ENCODE assay signal across 9 cellular contexts in genomic region chr17:61452301-61453290, GRCh38. TPM values are rescaled to one million over a fixed set of nuclear protein-coding genes. Genes with fewer than 3 reads are reported as not detected.
DNase-seq lines count a peak whose midpoint lies in the region; ATAC-seq and TF ChIP-seq lines count a peak whose summit lies in the region.
"Had no signal": no experiment of that assay in that cellular context is flagged by ENCODE, and none has a peak within 500 bp of the region (broad histone marks: within the 10 kb centered on the region; RNA-seq: fewer than 3 reads in every experiment).

Gene TBX4 (plus strand): TSS chr17:61452422. CDS start chr17:61456491, 4,069 bp downstream.

- CTCF ChIA-PET in CD4-positive, alpha-beta T cell (lab: Charles Lee), result no interaction called here

- peaks cover 27% of the 10 kb centered on the region for H3K4me1 ChIP-seq in NT2/D1 (ENCODE audit: insufficient read depth, insufficient read length)
- no peaks in the 10 kb centered on the region for H3K4me1 ChIP-seq in cardiac muscle cell (ENCODE audit: low read depth)
- no peaks in the 10 kb centered on the region for H3K4me1 ChIP-seq in psoas muscle

- H3K36me3 Mint-ChIP-seq in CD4-positive, alpha-beta T cell (ENCODE audit: low read depth), result no peaks in the 10 kb centered on the region

- peak within 1 kb of the TSS; percentile 69 for H3K4me3 Mint-ChIP-seq in CD4-positive, alpha-beta T cell

- H3K4me1 Mint-ChIP-seq in CD4-positive, alpha-beta T cell (ENCODE audit: low read depth), result peaks cover 41% of the 10 kb centered on the region

- H3K27me3 ChIP-seq in CD4-positive, alpha-beta T cell (ENCODE audit: control insufficient read depth, insufficient read depth, low read length), result peaks cover 91% of the 10 kb centered on the region
- H3K27me3 ChIP-seq in NT2/D1 (ENCODE audit: insufficient read depth, insufficient read length) (peaks cover 93% of the 10 kb centered on the region), cardiac muscle cell (peaks cover 98% of the 10 kb centered on the region), psoas muscle (ENCODE audit: insufficient read depth in 3 of 3, low read length in 2 of 3) (peaks cover 0 to 76% (median 54%) of the 10 kb centered on the region in 3 donors)

- intact Hi-C loops in CD4-positive, alpha-beta T cell (cut with DNase I, micrococcal nuclease), result loop anchor here in 1 of 2 experiments (10.0 kb wide), 1 partner anchor 78 kb away; no protein-coding TSS in a partner anchor
- intact Hi-C loops in psoas muscle (cut with DNase I), result no loop called here

- no peaks in the 10 kb centered on the region for H3K9me3 ChIP-seq in CD4-positive, alpha-beta T cell (ENCODE audit: control insufficient read depth, low read length)
- H3K9me3 ChIP-seq in NT2/D1 (ENCODE audit: insufficient read depth, low read length) (no peaks in the 10 kb centered on the region), cardiac muscle cell (ENCODE audit: low read depth) (no peaks in the 10 kb centered on the region), psoas muscle (no peaks in the 10 kb centered on the region)
- H3K9me3 ChIP-seq: thyroid gland had no signal

- H3K9me3 Mint-ChIP-seq in CD4-positive, alpha-beta T cell, result no peaks in the 10 kb centered on the region

- no peak for DNase-seq in CD4-positive, alpha-beta T cell
- DNase-seq in NT2/D1 (ENCODE audit: low read depth, low spot score), result no peak
- DNase-seq in cardiac muscle cell (ENCODE audit: low read depth in 1 of 2, low spot score in 1 of 2), result no peak
- no peak for DNase-seq in psoas muscle
- no peak for DNase-seq in omental fat pad (ENCODE audit: low spot score)
- no peak for DNase-seq in NCI-H187 (lab: John Stamatoyannopoulos, UW)
- DNase-seq in G401 (ENCODE audit: low spot score), result no peak
- DNase-seq: thyroid gland had no signal

- H3K27ac Mint-ChIP-seq in CD4-positive, alpha-beta T cell, result no peak within 1 kb of the TSS

- in situ Hi-C loops in G401 (cut with HindIII; ENCODE audit: low sequenced_read_pairs), result no loop called here

- ATAC-seq in CD4-positive, alpha-beta T cell (ENCODE audit: poor library complexity), result no peak
- ATAC-seq in psoas muscle (no peak), omental fat pad (ENCODE audit: low FRiP score) (no peak), GM19463 (IDR thresholded peaks at IDR 0.05; ENCODE audit: unreplicated experiment) (no peak)

- peak within 1 kb of the TSS; percentile 77 for H3K9ac ChIP-seq in NT2/D1 (ENCODE audit: insufficient read length, low read depth)

- POLR2A ChIA-PET in CD4-positive, alpha-beta T cell (lab: Charles Lee), result no interaction called here

- TF ChIP-seq CTCF in CD4-positive, alpha-beta T cell (IDR thresholded peaks at IDR 0.05), result no peak
- no peak for TF ChIP-seq CTCF in cardiac muscle cell (IDR thresholded peaks at IDR 0.05; ENCODE audit: low read depth, low read length)
- TF ChIP-seq CTCF in psoas muscle (IDR thresholded peaks at IDR 0.05), result no peak
- TF ChIP-seq CTCF in omental fat pad (IDR thresholded peaks at IDR 0.05), result no peak

- H3K36me3 ChIP-seq in NT2/D1 (ENCODE audit: insufficient read depth, insufficient read length, low read length) (no peaks in the 10 kb centered on the region), cardiac muscle cell (no peaks in the 10 kb centered on the region), psoas muscle (ENCODE audit: insufficient read depth in 1 of 2, low read depth in 1 of 2) (no peaks in the 10 kb centered on the region)
- H3K36me3 ChIP-seq: thyroid gland had no signal

- H3K27ac ChIP-seq in CD4-positive, alpha-beta T cell (ENCODE audit: low read depth, low read length), result no peak within 1 kb of the TSS
- H3K27ac ChIP-seq in cardiac muscle cell, result no peak within 1 kb of the TSS
- no peak within 1 kb of the TSS for H3K27ac ChIP-seq in psoas muscle
- H3K27ac ChIP-seq: thyroid gland had no signal

- 21 to 32% (median 23%) methylated on average over 48 to 58 of the region's 59 CpGs for WGBS in psoas muscle, 3 donors

- H3K4me3 ChIP-seq in NT2/D1 (ENCODE audit: insufficient read length, low read depth) (peak within 1 kb of the TSS; percentile 56), cardiac muscle cell (peak within 1 kb of the TSS; percentile 7), psoas muscle (peak within 1 kb of the TSS; percentile 55)

- peaks cover 75% of the 10 kb centered on the region for H3K27me3 Mint-ChIP-seq in CD4-positive, alpha-beta T cell

RNA-seq across cellular contexts. Expression of gene TBX4, which starts in this region (rescaled TPM):
- total RNA-seq in CD4-positive, alpha-beta T cell, result not detected
- 1.6 and 1.9 TPM in 2 replicates for total RNA-seq in cardiac muscle cell
- 0.54 and 2.6 TPM in 2 replicates for polyA plus RNA-seq in cardiac muscle cell
- total RNA-seq in psoas muscle, result under 1 TPM in 1 of 4 donors, not detected in 3; 0.22 TPM
- not detected for polyA plus RNA-seq in psoas muscle
- not detected for total RNA-seq in omental fat pad
- 0.64 and 1.2 TPM in 2 replicates for total RNA-seq in G401 (2014; rRNA removed; shearing (Covaris generic))
